23 cellular contexts compared by ENCODE assay signal in the genomic region with DNA sequence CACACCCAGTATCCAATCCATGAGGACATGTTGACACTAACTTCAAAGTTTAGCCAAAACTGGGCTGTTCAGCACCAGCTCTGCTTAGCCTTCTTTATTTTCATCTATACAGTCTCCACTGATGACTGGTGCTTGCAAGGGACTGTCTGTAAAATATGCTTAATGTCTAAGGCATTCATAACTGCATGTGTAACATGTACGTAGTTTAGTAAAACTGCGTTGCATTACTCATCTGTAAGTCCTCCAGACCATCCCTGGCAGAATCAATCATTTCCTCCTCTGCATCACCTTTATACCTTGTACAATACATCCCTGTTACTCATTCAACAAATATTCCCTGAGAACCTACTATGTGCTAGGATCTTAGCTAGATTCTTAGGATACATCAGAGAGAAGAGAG.
"Had no signal": no experiment of that assay in that cellular context is flagged by ENCODE, and none has a peak within 500 bp of the region (broad histone marks: within the 10 kb centered on the region; RNA-seq: fewer than 3 reads in every experiment).

No MANE protein-coding gene starts in this region.

- H3K36me3 ChIP-seq: neural progenitor cell, ovary, right lobe of liver, sigmoid colon, stomach, thoracic aorta, thyroid gland, tibial nerve, upper lobe of left lung, vagina had no signal

- H3K27ac ChIP-seq: neural progenitor cell, ovary, parathyroid adenoma, psoas muscle, right lobe of liver, sigmoid colon, stomach, thoracic aorta, thyroid gland, tibial nerve, upper lobe of left lung, vagina had no signal

- ATAC-seq: psoas muscle; right cardiac atrium; right lobe of liver; stimulated activated effector memory CD8-positive, alpha-beta T cell treated with anti-CD3 and anti-CD28 coated beads, Interleukin-12 subunit alpha, Interleukin-12 subunit beta, amount 100 ng/mL, for 72 hours; stimulated activated naive B cell treated with anti-CD40 and anti-IgM and Interleukin-4, amounts not matched to agents 10 μg/mL and 1 μg/mL and 100 μg/mL, for 72 hours had no signal

- H3K4me1 ChIP-seq: neural progenitor cell, parathyroid adenoma, psoas muscle, right lobe of liver, sigmoid colon, stomach, tibial nerve, upper lobe of left lung, vagina had no signal

- H3K9me3 ChIP-seq: ovary, right lobe of liver, thyroid gland, vagina had no signal

- DNase-seq: occipital lobe; ovary; posterior cingulate gyrus; psoas muscle; right cardiac atrium; right lobe of liver; sigmoid colon; small intestine; stimulated activated CD4-positive, alpha-beta T cell treated with anti-CD3 and anti-CD28 coated beads, Interleukin-15, amount 100 ng/mL, for 24 hours; stimulated activated CD4-positive, alpha-beta T cell treated with anti-CD3 and anti-CD28 coated beads, Interleukin-2, amount 100 ng/mL, for 24 hours; stimulated activated CD4-positive, alpha-beta T cell treated with anti-CD3 and anti-CD28 coated beads, Interleukin-2, amount 100 ng/mL, for 48 hours; stimulated activated CD4-positive, alpha-beta T cell treated with anti-CD3 and anti-CD28 coated beads, Interleukin-4, amount 100 ng/mL, for 24 hours; stimulated activated naive B cell treated with anti-CD40 and anti-IgM and Interleukin-4, amounts not matched to agents 10 μg/mL and 1 μg/mL and 100 μg/mL, for 72 hours; stimulated activated naive CD4-positive, alpha-beta T cell treated with Interleukin-2 at 50 U/mL for 16 hours; stomach; thyroid gland; upper lobe of left lung had no signal

- H3K4me3 ChIP-seq: neural progenitor cell, ovary, psoas muscle, right lobe of liver, sigmoid colon, stomach, thoracic aorta, thyroid gland, tibial nerve, upper lobe of left lung, vagina had no signal

- H3K27me3 ChIP-seq: neural progenitor cell, ovary, right lobe of liver, sigmoid colon, stomach, thyroid gland, tibial nerve, upper lobe of left lung, vagina had no signal
